ENCODE assay signal across 28 cellular contexts in the genomic region with DNA sequence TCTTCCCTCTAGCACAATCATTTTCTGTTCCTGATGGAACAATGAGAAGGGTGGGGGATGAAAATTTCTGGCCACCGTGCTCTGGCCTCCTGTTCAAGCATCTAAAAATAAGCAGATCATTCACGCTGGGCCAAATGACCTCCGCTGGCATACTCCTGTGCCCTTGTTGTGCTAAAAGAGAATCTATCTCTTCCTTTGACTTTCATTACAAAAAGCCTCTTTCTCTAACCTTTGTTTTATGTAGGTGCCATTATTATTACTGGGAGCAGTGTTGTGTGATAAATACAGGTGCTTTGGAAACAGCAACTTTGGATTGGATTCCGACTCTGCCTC. TPM values are rescaled to one million over a fixed set of nuclear protein-coding genes. Genes with fewer than 3 reads are reported as not detected.
DNase-seq lines count a peak whose midpoint lies in the region; ATAC-seq and TF ChIP-seq lines count a peak whose summit lies in the region.
"Had no signal": no experiment of that assay in that cellular context is flagged by ENCODE, and none has a peak within 500 bp of the region (broad histone marks: within the 10 kb centered on the region; RNA-seq: fewer than 3 reads in every experiment).

No MANE protein-coding gene starts in this region.

- no peak overlapping the region for H3K4me2 ChIP-seq in MM.1S (ENCODE audit: low read depth, low read length)

- no peak overlapping the region for H3K4me3 Mint-ChIP-seq in activated CD8-positive, alpha-beta T cell treated with anti-CD3 and anti-CD28 coated beads, Interleukin-2, amount 10 ng/mL, durations not matched to agents 7 days and 5 days
- H3K4me3 Mint-ChIP-seq in activated CD8-positive, alpha-beta T cell treated with anti-CD3 and anti-CD28 coated beads for 36 hours, result no peak overlapping the region
- no peak overlapping the region for H3K4me3 Mint-ChIP-seq in activated CD4-positive, alpha-beta memory T cell treated with anti-CD3 and anti-CD28 coated beads, Interleukin-2, amount 10 ng/mL, durations not matched to agents 7 days and 5 days
- H3K4me3 Mint-ChIP-seq: activated naive CD4-positive, alpha-beta T cell treated with anti-CD3 and anti-CD28 coated beads for 36 hours; activated T-helper 1 cell treated with anti-CD3 and anti-CD28 coated beads, Interleukin-12 subunit alpha, Interleukin-12 subunit beta, Interleukin-2, Interleukin-4 antibody, amounts not matched to agents 30 ng/mL and 10 ng/mL and 1 ng/mL, durations not matched to agents 14 hours and 24 hours and 36 hours; effector memory CD8-positive, alpha-beta T cell had no signal

- POLR2A ChIA-PET in activated CD8-positive, alpha-beta T cell treated with anti-CD3 and anti-CD28 coated beads, Interleukin-2, amount 10 ng/mL, durations not matched to agents 7 days and 5 days (lab: Charles Lee), result no interaction called here
- POLR2A ChIA-PET in activated CD8-positive, alpha-beta T cell treated with anti-CD3 and anti-CD28 coated beads for 36 hours (lab: Charles Lee), result no interaction called here
- POLR2A ChIA-PET in activated CD4-positive, alpha-beta memory T cell treated with anti-CD3 and anti-CD28 coated beads, Interleukin-2, amount 10 ng/mL, durations not matched to agents 7 days and 5 days (lab: Charles Lee), result no interaction called here

- no peaks in the 10 kb centered on the region for H3K9me2 ChIP-seq in MM.1S (replicated peaks; ENCODE audit: insufficient read depth, low read length)

- no peak for ATAC-seq in activated CD8-positive, alpha-beta T cell treated with anti-CD3 and anti-CD28 coated beads, Interleukin-2, amount 10 ng/mL, durations not matched to agents 7 days and 5 days
- no peak for ATAC-seq in activated CD8-positive, alpha-beta T cell treated with anti-CD3 and anti-CD28 coated beads for 36 hours
- no peak for ATAC-seq in HG02678 (IDR thresholded peaks at IDR 0.05; ENCODE audit: unreplicated experiment)
- ATAC-seq: effector memory CD8-positive, alpha-beta T cell; left colon had no signal

- H3K4me3 ChIP-seq in MM.1S (ENCODE audit: low read length), result no peak overlapping the region
- H3K4me3 ChIP-seq: adrenal gland, coronary artery, prostate gland, stomach, tibial nerve had no signal

- DNase-seq in activated CD8-positive, alpha-beta T cell treated with anti-CD3 and anti-CD28 coated beads, Interleukin-2, amount 10 ng/mL, durations not matched to agents 7 days and 5 days, result no peak
- no peak for DNase-seq in activated CD8-positive, alpha-beta T cell treated with anti-CD3 and anti-CD28 coated beads for 36 hours
- no peak for DNase-seq in epithelial cell of prostate (ENCODE audit: low read depth, low spot score)
- peak; percentile 21 for DNase-seq in medulla oblongata (ENCODE audit: extremely low spot score)
- peak in 1 of 49 donors; percentile 2 for DNase-seq in substantia nigra (lab: John Stamatoyannopoulos, UW)
- DNase-seq in activated CD4-positive, alpha-beta memory T cell treated with anti-CD3 and anti-CD28 coated beads, Interleukin-2, amount 10 ng/mL, durations not matched to agents 7 days and 5 days, result no peak
- DNase-seq in MM.1S, result no peak
- DNase-seq: 8988T; activated CD4-positive, alpha-beta T cell treated with anti-CD3 and anti-CD28 coated beads, Interleukin-2, amount 50 U/mL, for 1 hour; activated naive CD4-positive, alpha-beta T cell treated with anti-CD3 and anti-CD28 coated beads for 36 hours; adrenal gland; effector memory CD8-positive, alpha-beta T cell; Kasumi-1; left colon; mesenchymal stem cell; NCI-H1694; NCI-H2171; NCI-H524; SIG-M5; stomach; T1000 had no signal

- H3K27ac Mint-ChIP-seq in activated CD8-positive, alpha-beta T cell treated with anti-CD3 and anti-CD28 coated beads, Interleukin-2, amount 10 ng/mL, durations not matched to agents 7 days and 5 days, result peak overlapping the region; percentile 18
- no peak overlapping the region for H3K27ac Mint-ChIP-seq in activated CD8-positive, alpha-beta T cell treated with anti-CD3 and anti-CD28 coated beads for 36 hours
- H3K27ac Mint-ChIP-seq in activated CD4-positive, alpha-beta memory T cell treated with anti-CD3 and anti-CD28 coated beads, Interleukin-2, amount 10 ng/mL, durations not matched to agents 7 days and 5 days, result no peak overlapping the region
- H3K27ac Mint-ChIP-seq: activated naive CD4-positive, alpha-beta T cell treated with anti-CD3 and anti-CD28 coated beads for 36 hours; activated T-helper 1 cell treated with anti-CD3 and anti-CD28 coated beads, Interleukin-12 subunit alpha, Interleukin-12 subunit beta, Interleukin-2, Interleukin-4 antibody, amounts not matched to agents 30 ng/mL and 10 ng/mL and 1 ng/mL, durations not matched to agents 14 hours and 24 hours and 36 hours; effector memory CD8-positive, alpha-beta T cell had no signal

- no peak for TF ChIP-seq CTCF in activated CD8-positive, alpha-beta T cell treated with anti-CD3 and anti-CD28 coated beads for 36 hours (IDR thresholded peaks at IDR 0.05)
- no peak for TF ChIP-seq CTCF in MM.1S (IDR thresholded peaks at IDR 0.05; ENCODE audit: low read length)

- CTCF ChIA-PET in activated CD8-positive, alpha-beta T cell treated with anti-CD3 and anti-CD28 coated beads, Interleukin-2, amount 10 ng/mL, durations not matched to agents 7 days and 5 days (lab: Charles Lee), result no interaction called here
- CTCF ChIA-PET in activated CD8-positive, alpha-beta T cell treated with anti-CD3 and anti-CD28 coated beads for 36 hours (lab: Charles Lee), result no interaction called here
- CTCF ChIA-PET in activated CD4-positive, alpha-beta memory T cell treated with anti-CD3 and anti-CD28 coated beads, Interleukin-2, amount 10 ng/mL, durations not matched to agents 7 days and 5 days (lab: Charles Lee), result no interaction called here

- intact Hi-C loops in activated CD8-positive, alpha-beta T cell treated with anti-CD3 and anti-CD28 coated beads for 36 hours (cut with micrococcal nuclease), result no loop called here

- no peaks in the 10 kb centered on the region for H4K20me1 ChIP-seq in MM.1S (ENCODE audit: insufficient read depth, low read length)

- H3K9ac ChIP-seq in MM.1S (ENCODE audit: low read length), result no peak overlapping the region

- H2AFZ ChIP-seq in MM.1S (ENCODE audit: low read length), result no peak overlapping the region

- no peaks in the 10 kb centered on the region for H3K9me3 Mint-ChIP-seq in activated CD8-positive, alpha-beta T cell treated with anti-CD3 and anti-CD28 coated beads, Interleukin-2, amount 10 ng/mL, durations not matched to agents 7 days and 5 days (ENCODE audit: insufficient read depth)
- no peaks in the 10 kb centered on the region for H3K9me3 Mint-ChIP-seq in activated CD8-positive, alpha-beta T cell treated with anti-CD3 and anti-CD28 coated beads for 36 hours
- H3K9me3 Mint-ChIP-seq in activated CD4-positive, alpha-beta memory T cell treated with anti-CD3 and anti-CD28 coated beads, Interleukin-2, amount 10 ng/mL, durations not matched to agents 7 days and 5 days, result no peaks in the 10 kb centered on the region
- H3K9me3 Mint-ChIP-seq: activated T-helper 1 cell treated with anti-CD3 and anti-CD28 coated beads, Interleukin-12 subunit alpha, Interleukin-12 subunit beta, Interleukin-2, Interleukin-4 antibody, amounts not matched to agents 30 ng/mL and 10 ng/mL and 1 ng/mL, durations not matched to agents 14 hours and 24 hours and 36 hours; effector memory CD8-positive, alpha-beta T cell had no signal

- H3K27me3 Mint-ChIP-seq in activated CD8-positive, alpha-beta T cell treated with anti-CD3 and anti-CD28 coated beads, Interleukin-2, amount 10 ng/mL, durations not matched to agents 7 days and 5 days (ENCODE audit: low read depth), result no peaks in the 10 kb centered on the region
- no peaks in the 10 kb centered on the region for H3K27me3 Mint-ChIP-seq in activated CD8-positive, alpha-beta T cell treated with anti-CD3 and anti-CD28 coated beads for 36 hours
- no peaks in the 10 kb centered on the region for H3K27me3 Mint-ChIP-seq in activated CD4-positive, alpha-beta memory T cell treated with anti-CD3 and anti-CD28 coated beads, Interleukin-2, amount 10 ng/mL, durations not matched to agents 7 days and 5 days
- H3K27me3 Mint-ChIP-seq: effector memory CD8-positive, alpha-beta T cell had no signal

- H3K9me3 ChIP-seq in MM.1S (replicated peaks; ENCODE audit: insufficient read depth, low read length), result no peaks in the 10 kb centered on the region
- H3K9me3 ChIP-seq: adrenal gland, neutrophil, prostate gland had no signal

- H3K4me1 ChIP-seq in MM.1S (ENCODE audit: low read length), result no peaks in the 10 kb centered on the region
- H3K4me1 ChIP-seq: adrenal gland, prostate gland, stomach, tibial nerve had no signal

- H3K79me2 ChIP-seq in MM.1S (ENCODE audit: low read length), result no peaks in the 10 kb centered on the region

- H3K27ac ChIP-seq in epithelial cell of prostate (peak overlapping the region; percentile 25), substantia nigra (ENCODE audit: low read depth, low read length, poor library complexity, severe bottlenecking) (peak overlapping the region; percentile 19), MM.1S (ENCODE audit: low read length) (no peak overlapping the region)
- H3K27ac ChIP-seq: adrenal gland, brain microvascular endothelial cell, coronary artery, neutrophil, prostate gland, stomach, tibial nerve had no signal

- H3K27me3 ChIP-seq in MM.1S (replicated peaks; ENCODE audit: insufficient read depth, low read length), result no peaks in the 10 kb centered on the region
- H3K27me3 ChIP-seq: adrenal gland, brain microvascular endothelial cell, neutrophil, stomach, tibial nerve had no signal

- H3K4me1 Mint-ChIP-seq in activated CD8-positive, alpha-beta T cell treated with anti-CD3 and anti-CD28 coated beads, Interleukin-2, amount 10 ng/mL, durations not matched to agents 7 days and 5 days (ENCODE audit: low read depth), result peaks cover 18% of the 10 kb centered on the region
- H3K4me1 Mint-ChIP-seq in activated CD8-positive, alpha-beta T cell treated with anti-CD3 and anti-CD28 coated beads for 36 hours (ENCODE audit: low read depth), result peaks cover 5% of the 10 kb centered on the region
- peaks cover 5% of the 10 kb centered on the region for H3K4me1 Mint-ChIP-seq in activated CD4-positive, alpha-beta memory T cell treated with anti-CD3 and anti-CD28 coated beads, Interleukin-2, amount 10 ng/mL, durations not matched to agents 7 days and 5 days

- no peaks in the 10 kb centered on the region for H3F3A ChIP-seq in MM.1S (ENCODE audit: insufficient read depth, low read length)

- H3K36me3 ChIP-seq in MM.1S (replicated peaks; ENCODE audit: insufficient read depth, low read length), result no peaks in the 10 kb centered on the region
- H3K36me3 ChIP-seq: adrenal gland, brain microvascular endothelial cell, neutrophil, prostate gland had no signal

- no peaks in the 10 kb centered on the region for H3K36me3 Mint-ChIP-seq in activated CD8-positive, alpha-beta T cell treated with anti-CD3 and anti-CD28 coated beads, Interleukin-2, amount 10 ng/mL, durations not matched to agents 7 days and 5 days (ENCODE audit: low read depth)
- H3K36me3 Mint-ChIP-seq in activated CD8-positive, alpha-beta T cell treated with anti-CD3 and anti-CD28 coated beads for 36 hours (ENCODE audit: low read depth), result no peaks in the 10 kb centered on the region
- peaks cover 2% of the 10 kb centered on the region for H3K36me3 Mint-ChIP-seq in activated CD4-positive, alpha-beta memory T cell treated with anti-CD3 and anti-CD28 coated beads, Interleukin-2, amount 10 ng/mL, durations not matched to agents 7 days and 5 days (ENCODE audit: low read depth)

RNA-seq across cellular contexts. Expression of gene B3GNT2, which starts 44.6 kb away (rescaled TPM):
- total RNA-seq in activated CD8-positive, alpha-beta T cell treated with anti-CD3 and anti-CD28 coated beads, Interleukin-2, amount 10 ng/mL, durations not matched to agents 7 days and 5 days, result 10 to 100 TPM; 41.2 to 44.3 TPM
- total RNA-seq in activated CD8-positive, alpha-beta T cell treated with anti-CD3 and anti-CD28 coated beads for 36 hours, result 10 to 100 TPM; 44.3 to 45.5 TPM
- 10 to 100 TPM; 28.3 to 29.1 TPM for total RNA-seq in activated CD4-positive, alpha-beta memory T cell treated with anti-CD3 and anti-CD28 coated beads, Interleukin-2, amount 10 ng/mL, durations not matched to agents 7 days and 5 days
